6 cellular contexts compared by ENCODE assay signal in the genomic region with DNA sequence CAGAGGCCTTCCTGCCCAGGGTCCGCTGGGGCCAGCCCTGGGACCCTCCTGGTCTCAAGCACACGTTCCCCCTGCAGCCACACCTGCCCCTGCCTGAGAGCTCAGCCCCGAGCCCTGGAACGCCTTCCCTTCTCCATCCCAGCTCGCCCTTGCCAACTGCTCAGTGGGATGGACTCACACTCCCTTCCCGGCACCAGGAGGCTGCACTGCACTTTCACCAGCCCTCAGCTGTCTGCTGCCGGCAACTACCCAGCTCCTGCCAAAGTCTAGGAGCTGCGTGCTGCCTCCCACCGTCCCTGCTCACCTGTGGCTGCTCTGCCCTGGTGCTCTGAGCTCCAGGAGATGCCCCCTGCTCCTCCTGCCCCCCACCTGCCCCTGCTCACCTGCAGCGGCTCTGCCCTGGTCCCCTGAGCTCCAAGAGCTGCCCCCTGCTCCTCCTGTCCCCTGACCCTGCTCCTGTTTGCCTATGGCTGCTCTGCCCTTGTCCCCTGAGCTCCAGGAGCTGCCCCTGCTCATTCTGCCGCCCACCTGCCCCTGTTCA.
A peak's percentile ranks its signal among the peaks of the same experiment; 100 is the strongest.
DNase-seq lines count a peak whose midpoint lies in the region; ATAC-seq and TF ChIP-seq lines count a peak whose summit lies in the region.
"Not testable (repeated sequence)": the region's sequence is repeated elsewhere in the genome, so short reads cannot be mapped to it uniquely, and the experiment has no call there.

No MANE protein-coding gene starts in this region.

- H4K20me1 ChIP-seq in OCI-LY1 (ENCODE audit: insufficient read depth, low read length), result not testable (repeated sequence)

- peak overlapping the region; percentile 41 for H3K4me3 ChIP-seq in GM12875 (ENCODE audit: low read depth, low read length)
- peak overlapping the region; percentile 54 for H3K4me3 ChIP-seq in OCI-LY1 (ENCODE audit: low read depth, low read length, poor library complexity, severe bottlenecking)
- H3K4me3 ChIP-seq in lung, result not testable (repeated sequence)

- not testable (repeated sequence) for H3K27me3 Mint-ChIP-seq in activated CD8-positive, alpha-beta T cell treated with anti-CD3 and anti-CD28 coated beads, Interleukin-2, amount 10 ng/mL, durations not matched to agents 7 days and 5 days (ENCODE audit: low read depth)

- not testable (repeated sequence) for H3K79me2 ChIP-seq in OCI-LY1 (ENCODE audit: insufficient read depth, low read length)

- H3K9me2 ChIP-seq in OCI-LY1 (ENCODE audit: low read depth, low read length), result not testable (repeated sequence)

- H3K4me3 Mint-ChIP-seq in activated CD8-positive, alpha-beta T cell treated with anti-CD3 and anti-CD28 coated beads, Interleukin-2, amount 10 ng/mL, durations not matched to agents 7 days and 5 days, result not testable (repeated sequence)
- H3K4me3 Mint-ChIP-seq in stimulated activated effector memory CD8-positive, alpha-beta T cell treated with anti-CD3 and anti-CD28 coated beads, Interleukin-12 subunit alpha, Interleukin-12 subunit beta, amount 100 ng/mL, for 72 hours, result peak overlapping the region; percentile 28

- POLR2A ChIA-PET in activated CD8-positive, alpha-beta T cell treated with anti-CD3 and anti-CD28 coated beads, Interleukin-2, amount 10 ng/mL, durations not matched to agents 7 days and 5 days (lab: Charles Lee), result not testable (repeated sequence)

- H2AFZ ChIP-seq in OCI-LY1 (ENCODE audit: low read length), result not testable (repeated sequence)

- 72 to 81% methylated on average over 10 to 11 of the region's 11 CpGs for WGBS in lung, 2 donors

- H3K36me3 Mint-ChIP-seq in activated CD8-positive, alpha-beta T cell treated with anti-CD3 and anti-CD28 coated beads, Interleukin-2, amount 10 ng/mL, durations not matched to agents 7 days and 5 days (ENCODE audit: low read depth), result not testable (repeated sequence)
- peaks cover 12% of the 10 kb centered on the region for H3K36me3 Mint-ChIP-seq in stimulated activated effector memory CD8-positive, alpha-beta T cell treated with anti-CD3 and anti-CD28 coated beads, Interleukin-12 subunit alpha, Interleukin-12 subunit beta, amount 100 ng/mL, for 72 hours

- ATAC-seq in activated CD8-positive, alpha-beta T cell treated with anti-CD3 and anti-CD28 coated beads, Interleukin-2, amount 10 ng/mL, durations not matched to agents 7 days and 5 days; lung (ENCODE audit: insufficient read depth, low FRiP score); stimulated activated effector memory CD8-positive, alpha-beta T cell treated with anti-CD3 and anti-CD28 coated beads, Interleukin-12 subunit alpha, Interleukin-12 subunit beta, amount 100 ng/mL, for 72 hours: not testable (repeated sequence)

- not testable (repeated sequence) for H3K27me3 ChIP-seq in OCI-LY1 (ENCODE audit: insufficient read depth, low read length); lung (ENCODE audit: control insufficient read depth, insufficient read depth)

- CTCF ChIA-PET in activated CD8-positive, alpha-beta T cell treated with anti-CD3 and anti-CD28 coated beads, Interleukin-2, amount 10 ng/mL, durations not matched to agents 7 days and 5 days (lab: Charles Lee), result not testable (repeated sequence)

- peaks cover 13% of the 10 kb centered on the region for H3K4me1 ChIP-seq in OCI-LY1 (ENCODE audit: insufficient read depth, low read length, severe bottlenecking)
- not testable (repeated sequence) for H3K4me1 ChIP-seq in lung (ENCODE audit: control insufficient read depth in 2 of 2, insufficient read depth in 2 of 2, low read length in 2 of 2)

- H3K9ac ChIP-seq in OCI-LY1 (ENCODE audit: low read length), result peak overlapping the region; percentile 69; the same call in 1 of the 2 replicates

- not testable (repeated sequence) for H3K36me3 ChIP-seq in OCI-LY1 (ENCODE audit: insufficient read depth, low read length); lung (ENCODE audit: control insufficient read depth in 2 of 2, insufficient read depth in 2 of 2, low read length in 2 of 2)

- DNase-seq in DMS79 treated with DMSO at 0.1 percent for 48 hours (lab: John Stamatoyannopoulos, UW), result peak; percentile 43
- peak; percentile 4 for DNase-seq in activated CD8-positive, alpha-beta T cell treated with anti-CD3 and anti-CD28 coated beads, Interleukin-2, amount 10 ng/mL, durations not matched to agents 7 days and 5 days
- peak; percentile 22 for DNase-seq in lung (ENCODE audit: low spot score)
- DNase-seq in stimulated activated effector memory CD8-positive, alpha-beta T cell treated with anti-CD3 and anti-CD28 coated beads, Interleukin-12 subunit alpha, Interleukin-12 subunit beta, amount 100 ng/mL, for 72 hours (ENCODE audit: low spot score in 2 of 2), result not testable (repeated sequence)

- peak overlapping the region; percentile 90 for H3K27ac ChIP-seq in OCI-LY1 (ENCODE audit: low read depth, low read length, poor library complexity, severe bottlenecking)
- H3K27ac ChIP-seq in lung (ENCODE audit: low read depth in 1 of 2, low read length in 1 of 2), result not testable (repeated sequence)

- not testable (repeated sequence) for H3F3A ChIP-seq in OCI-LY1 (ENCODE audit: insufficient read depth, low read length)

- not testable (repeated sequence) for H3K9me3 ChIP-seq in OCI-LY1 (ENCODE audit: low read length); lung (ENCODE audit: control insufficient read depth in 2 of 2, insufficient read depth in 1 of 2, low read length in 1 of 2)

- H3K4me1 Mint-ChIP-seq in activated CD8-positive, alpha-beta T cell treated with anti-CD3 and anti-CD28 coated beads, Interleukin-2, amount 10 ng/mL, durations not matched to agents 7 days and 5 days (ENCODE audit: low read depth), result not testable (repeated sequence)
- peaks cover 17% of the 10 kb centered on the region for H3K4me1 Mint-ChIP-seq in stimulated activated effector memory CD8-positive, alpha-beta T cell treated with anti-CD3 and anti-CD28 coated beads, Interleukin-12 subunit alpha, Interleukin-12 subunit beta, amount 100 ng/mL, for 72 hours

- peak overlapping the region; percentile 51; the same call in 1 of the 2 replicates for H3K4me2 ChIP-seq in OCI-LY1 (ENCODE audit: low read length)

- not testable (repeated sequence) for TF ChIP-seq CTCF in GM12875 (IDR thresholded peaks at IDR 0.05; ENCODE audit: borderline replicate concordance, insufficient read depth, low read depth, low read length); OCI-LY1 (IDR thresholded peaks at IDR 0.05; ENCODE audit: low read length); lung (IDR thresholded peaks at IDR 0.05; ENCODE audit: control extremely low read depth, extremely low read depth)

- H3K27ac Mint-ChIP-seq in activated CD8-positive, alpha-beta T cell treated with anti-CD3 and anti-CD28 coated beads, Interleukin-2, amount 10 ng/mL, durations not matched to agents 7 days and 5 days; stimulated activated effector memory CD8-positive, alpha-beta T cell treated with anti-CD3 and anti-CD28 coated beads, Interleukin-12 subunit alpha, Interleukin-12 subunit beta, amount 100 ng/mL, for 72 hours: not testable (repeated sequence)

- not testable (repeated sequence) for H3K9me3 Mint-ChIP-seq in activated CD8-positive, alpha-beta T cell treated with anti-CD3 and anti-CD28 coated beads, Interleukin-2, amount 10 ng/mL, durations not matched to agents 7 days and 5 days (ENCODE audit: insufficient read depth); stimulated activated effector memory CD8-positive, alpha-beta T cell treated with anti-CD3 and anti-CD28 coated beads, Interleukin-12 subunit alpha, Interleukin-12 subunit beta, amount 100 ng/mL, for 72 hours
